In the genomic region with DNA sequence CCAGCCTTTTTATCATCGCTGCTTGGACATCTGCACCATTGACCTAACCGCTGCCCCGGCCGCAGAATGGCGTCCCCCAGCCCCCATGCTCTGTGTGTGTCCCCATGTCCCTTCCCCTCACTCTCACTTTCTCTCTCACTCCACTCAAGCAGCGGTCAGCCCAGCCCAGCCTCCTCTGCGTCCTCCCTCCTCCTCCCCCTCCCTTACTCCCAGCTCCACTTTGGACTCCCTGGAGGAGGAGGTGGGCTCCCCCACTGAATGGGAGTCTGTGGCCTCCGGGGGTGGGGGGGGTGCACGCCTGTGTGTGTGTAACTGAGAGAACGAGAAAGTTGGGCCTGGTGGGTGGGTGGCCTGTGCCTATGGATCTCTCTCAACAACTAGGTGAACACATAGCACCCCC, we compare ENCODE assay signal across 1 cellular context.
TF ChIP-seq lines count a peak whose summit lies in the region.

No MANE protein-coding gene starts in this region.

TF ChIP-seq in neural cell, 6 proteins besides CTCF, POLR2A, EP300 and RAD21:
- no peak for TF ChIP-seq REST (IDR thresholded peaks at IDR 0.05; ENCODE audit: borderline replicate concordance)
- TF ChIP-seq SMC3 (conservative IDR thresholded peaks at IDR 0.05; ENCODE audit: poor library complexity): no peak
- TF ChIP-seq POLR2AphosphoS5 (IDR thresholded peaks at IDR 0.05): no peak
- no peak for TF ChIP-seq EZH2 (IDR thresholded peaks at IDR 0.05; ENCODE audit: borderline replicate concordance, insufficient read depth, low read length, poor library complexity, severe bottlenecking)
- no peak for TF ChIP-seq TAF1 (IDR thresholded peaks at IDR 0.05; ENCODE audit: low read depth)
- TF ChIP-seq MXI1 (conservative IDR thresholded peaks at IDR 0.05; ENCODE audit: poor library complexity, severe bottlenecking): no peak
